ENCODE assay signal across 35 cellular contexts in the genomic region with DNA sequence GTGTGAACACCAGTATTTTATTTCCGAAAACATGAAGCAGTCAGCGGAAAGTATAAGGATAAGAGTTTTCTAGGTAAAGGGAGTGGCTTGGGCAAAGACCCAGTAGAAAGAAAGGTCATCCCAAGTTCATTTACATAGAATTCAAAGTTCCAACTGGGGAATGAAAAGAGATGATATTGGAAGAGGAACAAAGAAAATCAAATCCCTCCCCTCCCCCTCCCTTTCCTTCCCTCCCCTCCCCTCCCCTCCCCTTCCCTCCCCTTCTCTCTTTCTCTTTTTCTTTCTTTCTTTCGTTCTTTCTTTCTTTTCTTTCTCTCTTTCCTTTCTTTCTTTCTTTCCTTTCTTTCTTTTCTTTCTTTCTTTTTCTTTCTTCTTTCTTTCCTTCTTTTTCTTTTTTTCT.
"Had no signal": no experiment of that assay in that cellular context is flagged by ENCODE, and none has a peak within 500 bp of the region (broad histone marks: within the 10 kb centered on the region; RNA-seq: fewer than 3 reads in every experiment).

No MANE protein-coding gene starts in this region.

- H3K9me3 Mint-ChIP-seq: activated naive CD4-positive, alpha-beta T cell treated with anti-CD3 and anti-CD28 coated beads, Interleukin-2, amount 50 U/mL, for 24 hours had no signal

- H3K36me3 ChIP-seq: ascending aorta, cardiac muscle cell had no signal

- DNase-seq: activated B cell treated with CpG ODN at 0.5 μM for 24 hours; activated CD4-positive, alpha-beta memory T cell treated with anti-CD3 and anti-CD28 coated beads for 36 hours; activated CD4-positive, alpha-beta T cell treated with anti-CD3 and anti-CD28 coated beads for 4 hours; activated CD4-positive, alpha-beta T cell treated with anti-CD3 and anti-CD28 coated beads, Interleukin-2, amount 10 ng/mL, durations not matched to agents 24 days and 14 days; activated CD4-positive, alpha-beta T cell treated with anti-CD3 and anti-CD28 coated beads, Interleukin-2, amount 50 U/mL, for 1 hour; activated CD4-positive, alpha-beta T cell treated with anti-CD3 and anti-CD28 coated beads, Interleukin-2, amount 50 U/mL, for 4 hours; activated CD4-positive, CD25-positive, alpha-beta regulatory T cell treated with anti-CD3 and anti-CD28 coated beads, Interleukin-2, amount 50 U/mL, for 72 hours; activated CD8-positive, alpha-beta memory T cell treated with anti-CD3 and anti-CD28 coated beads for 24 hours; activated CD8-positive, alpha-beta memory T cell treated with anti-CD3 and anti-CD28 coated beads, Interleukin-2, amount 10 ng/mL, durations not matched to agents 7 days and 5 days; activated CD8-positive, alpha-beta memory T cell treated with anti-CD3 and anti-CD28 coated beads, Interleukin-2, amount 50 U/mL, for 48 hours; activated CD8-positive, alpha-beta T cell treated with anti-CD3 and anti-CD28 coated beads, Interleukin-2, amount 10 ng/mL, durations not matched to agents 7 days and 5 days; activated effector memory CD4-positive, alpha-beta T cell treated with Interleukin-2 at 50 U/mL for 16 hours; activated gamma-delta T cell; activated naive CD4-positive, alpha-beta T cell treated with anti-CD3 and anti-CD28 coated beads, Interleukin-2, amount 10 ng/mL, durations not matched to agents 7 days and 5 days; activated naive CD4-positive, alpha-beta T cell treated with Interleukin-2 at 50 U/mL for 16 hours; activated naive CD8-positive, alpha-beta T cell treated with anti-CD3 and anti-CD28 coated beads, Interleukin-2, amount 10 ng/mL, durations not matched to agents 7 days and 5 days; activated naive CD8-positive, alpha-beta T cell treated with anti-CD3 and anti-CD28 coated beads, Interleukin-2, amount 50 U/mL, for 24 hours; activated T-cell treated with anti-CD3 and anti-CD28 coated beads, Interleukin-2, amount 50 U/mL, for 24 hours; activated T-cell treated with anti-CD3 and anti-CD28 coated beads, Interleukin-2, amount 50 U/mL, for 48 hours; amygdala; anterior cingulate cortex; caudate nucleus; T-helper 2 cell; T-helper 9 cell had no signal

- H3K27me3 Mint-ChIP-seq: activated B cell treated with CpG ODN at 0.5 μM for 24 hours; activated CD4-positive, alpha-beta memory T cell treated with anti-CD3 and anti-CD28 coated beads for 36 hours; activated CD4-positive, alpha-beta T cell treated with anti-CD3 and anti-CD28 coated beads, Interleukin-2, amount 10 ng/mL, durations not matched to agents 24 days and 14 days; activated CD8-positive, alpha-beta memory T cell treated with anti-CD3 and anti-CD28 coated beads, Interleukin-2, amount 10 ng/mL, durations not matched to agents 7 days and 5 days; activated naive CD4-positive, alpha-beta T cell treated with anti-CD3 and anti-CD28 coated beads, Interleukin-2, amount 10 ng/mL, durations not matched to agents 7 days and 5 days; activated naive CD4-positive, alpha-beta T cell treated with anti-CD3 and anti-CD28 coated beads, Interleukin-2, amount 50 U/mL, for 24 hours; activated naive CD8-positive, alpha-beta T cell; activated naive CD8-positive, alpha-beta T cell treated with anti-CD3 and anti-CD28 coated beads, Interleukin-2, amount 10 ng/mL, durations not matched to agents 7 days and 5 days; activated naive CD8-positive, alpha-beta T cell treated with anti-CD3 and anti-CD28 coated beads, Interleukin-2, amount 50 U/mL, for 24 hours; activated T-cell treated with anti-CD3 and anti-CD28 coated beads, Interleukin-2, amount 50 U/mL, for 24 hours; brain had no signal

- H3K4me3 ChIP-seq: ascending aorta, cardiac muscle cell had no signal

- FAIRE-seq: bronchial epithelial cell, colon, TTC549 had no signal

- H3K4me1 Mint-ChIP-seq: activated B cell treated with CpG ODN at 0.5 μM for 24 hours; activated CD4-positive, alpha-beta T cell treated with anti-CD3 and anti-CD28 coated beads, Interleukin-2, amount 10 ng/mL, durations not matched to agents 24 days and 14 days; activated CD8-positive, alpha-beta memory T cell treated with anti-CD3 and anti-CD28 coated beads, Interleukin-2, amount 10 ng/mL, durations not matched to agents 7 days and 5 days; activated naive CD4-positive, alpha-beta T cell treated with anti-CD3 and anti-CD28 coated beads, Interleukin-2, amount 10 ng/mL, durations not matched to agents 7 days and 5 days; activated naive CD4-positive, alpha-beta T cell treated with anti-CD3 and anti-CD28 coated beads, Interleukin-2, amount 50 U/mL, for 24 hours; activated naive CD8-positive, alpha-beta T cell treated with anti-CD3 and anti-CD28 coated beads, Interleukin-2, amount 10 ng/mL, durations not matched to agents 7 days and 5 days; activated naive CD8-positive, alpha-beta T cell treated with anti-CD3 and anti-CD28 coated beads, Interleukin-2, amount 50 U/mL, for 24 hours; brain had no signal

- H3K4me3 Mint-ChIP-seq: activated B cell treated with CpG ODN at 0.5 μM for 24 hours; activated CD4-positive, alpha-beta memory T cell treated with anti-CD3 and anti-CD28 coated beads for 36 hours; activated CD4-positive, alpha-beta T cell treated with anti-CD3 and anti-CD28 coated beads, Interleukin-2, amount 10 ng/mL, durations not matched to agents 24 days and 14 days; activated CD8-positive, alpha-beta memory T cell treated with anti-CD3 and anti-CD28 coated beads, Interleukin-2, amount 10 ng/mL, durations not matched to agents 7 days and 5 days; activated CD8-positive, alpha-beta T cell treated with anti-CD3 and anti-CD28 coated beads, Interleukin-2, amount 10 ng/mL, durations not matched to agents 7 days and 5 days; activated naive CD4-positive, alpha-beta T cell treated with anti-CD3 and anti-CD28 coated beads, Interleukin-2, amount 10 ng/mL, durations not matched to agents 7 days and 5 days; activated naive CD4-positive, alpha-beta T cell treated with anti-CD3 and anti-CD28 coated beads, Interleukin-2, amount 50 U/mL, for 24 hours; activated naive CD8-positive, alpha-beta T cell; activated naive CD8-positive, alpha-beta T cell treated with anti-CD3 and anti-CD28 coated beads, Interleukin-2, amount 10 ng/mL, durations not matched to agents 7 days and 5 days; activated naive CD8-positive, alpha-beta T cell treated with anti-CD3 and anti-CD28 coated beads, Interleukin-2, amount 50 U/mL, for 24 hours; activated T-cell treated with anti-CD3 and anti-CD28 coated beads, Interleukin-2, amount 50 U/mL, for 24 hours; brain; T-helper 2 cell treated with Interferon-gamma antibody and Interleukin-4, amounts not matched to agents 5 μg/mL and 100 μg/mL, for 36 hours had no signal

- H3K9me3 ChIP-seq: ascending aorta had no signal

- H3K4me1 ChIP-seq: ascending aorta had no signal

- H3K27me3 ChIP-seq: ascending aorta, cardiac muscle cell had no signal

- H3K27ac Mint-ChIP-seq: activated B cell treated with CpG ODN at 0.5 μM for 24 hours; activated CD4-positive, alpha-beta memory T cell treated with anti-CD3 and anti-CD28 coated beads for 36 hours; activated CD4-positive, alpha-beta T cell treated with anti-CD3 and anti-CD28 coated beads, Interleukin-2, amount 10 ng/mL, durations not matched to agents 24 days and 14 days; activated CD8-positive, alpha-beta memory T cell treated with anti-CD3 and anti-CD28 coated beads, Interleukin-2, amount 10 ng/mL, durations not matched to agents 7 days and 5 days; activated CD8-positive, alpha-beta T cell treated with anti-CD3 and anti-CD28 coated beads, Interleukin-2, amount 10 ng/mL, durations not matched to agents 7 days and 5 days; activated naive CD4-positive, alpha-beta T cell treated with anti-CD3 and anti-CD28 coated beads, Interleukin-2, amount 10 ng/mL, durations not matched to agents 7 days and 5 days; activated naive CD4-positive, alpha-beta T cell treated with anti-CD3 and anti-CD28 coated beads, Interleukin-2, amount 50 U/mL, for 24 hours; activated naive CD8-positive, alpha-beta T cell; activated naive CD8-positive, alpha-beta T cell treated with anti-CD3 and anti-CD28 coated beads, Interleukin-2, amount 10 ng/mL, durations not matched to agents 7 days and 5 days; activated naive CD8-positive, alpha-beta T cell treated with anti-CD3 and anti-CD28 coated beads, Interleukin-2, amount 50 U/mL, for 24 hours; activated T-cell treated with anti-CD3 and anti-CD28 coated beads, Interleukin-2, amount 50 U/mL, for 24 hours; activated T-helper 2 cell treated with anti-CD3 and anti-CD28 coated beads, Interferon-gamma antibody, Interleukin-2, Interleukin-4, amounts not matched to agents 10 μg/mL and 5 μg/mL and 100 μg/mL, durations not matched to agents 14 hours and 24 hours and 36 hours; brain; T-helper 2 cell treated with Interferon-gamma antibody and Interleukin-4, amounts not matched to agents 5 μg/mL and 100 μg/mL, for 36 hours had no signal

- H3K27ac ChIP-seq: ascending aorta, cardiac muscle cell, VCaP had no signal

- ATAC-seq: activated CD8-positive, alpha-beta memory T cell treated with anti-CD3 and anti-CD28 coated beads, Interleukin-2, amount 10 ng/mL, durations not matched to agents 7 days and 5 days; activated CD8-positive, alpha-beta T cell treated with anti-CD3 and anti-CD28 coated beads, Interleukin-2, amount 10 ng/mL, durations not matched to agents 7 days and 5 days; activated naive CD8-positive, alpha-beta T cell treated with anti-CD3 and anti-CD28 coated beads, Interleukin-2, amount 50 U/mL, for 24 hours had no signal
